In the genomic region with DNA sequence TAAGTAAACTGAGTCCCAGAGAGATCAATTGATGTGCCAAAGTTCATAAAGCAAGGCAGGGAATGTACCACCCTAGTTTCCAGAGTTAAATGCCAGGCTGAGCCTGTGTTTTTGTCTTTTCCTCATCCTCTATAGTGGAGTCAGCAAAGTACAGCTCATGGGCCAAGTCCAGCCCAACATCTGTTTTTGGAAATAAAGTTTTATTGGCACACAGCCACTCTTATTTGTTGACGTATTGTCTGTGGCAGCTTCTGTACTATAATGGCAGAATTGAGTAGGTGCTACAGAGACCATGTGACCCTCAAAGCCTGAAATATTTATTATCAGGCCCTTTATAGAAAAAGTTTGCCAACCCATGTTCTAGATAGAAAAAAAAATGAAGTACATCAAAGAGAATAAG, we compare ENCODE assay signal across 28 cellular contexts.
"Had no signal": no experiment of that assay in that cellular context is flagged by ENCODE, and none has a peak within 500 bp of the region (broad histone marks: within the 10 kb centered on the region; RNA-seq: fewer than 3 reads in every experiment).

No MANE protein-coding gene starts in this region.

- H3K27ac ChIP-seq: left ventricle myocardium inferior, neural progenitor cell, neutrophil, parathyroid adenoma, right atrium auricular region, skin epidermis, suprapubic skin, thoracic aorta, tibial artery, upper lobe of right lung had no signal

- H3K4me1 ChIP-seq: left ventricle myocardium inferior, right atrium auricular region, tibial artery, upper lobe of right lung, uterus had no signal

- H2AFZ ChIP-seq: neural progenitor cell, parathyroid adenoma had no signal

- DNase-seq: hypothalamus; immature natural killer cell; kidney; left ventricle myocardium inferior; mesendoderm; naive B cell; natural killer cell; nephron progenitor cell; occipital lobe; stimulated activated CD4-positive, alpha-beta T cell treated with anti-CD3 and anti-CD28 coated beads, Interleukin-12 subunit alpha, Interleukin-12 subunit beta, amount 100 ng/mL, for 4 hours; stimulated activated CD4-positive, alpha-beta T cell treated with anti-CD3 and anti-CD28 coated beads, Interleukin-15, amount 100 ng/mL, for 24 hours; stimulated activated CD4-positive, alpha-beta T cell treated with anti-CD3 and anti-CD28 coated beads, Interleukin-2, amount 100 ng/mL, for 24 hours; stimulated activated CD4-positive, alpha-beta T cell treated with anti-CD3 and anti-CD28 coated beads, Interleukin-4, amount 100 ng/mL, for 1 hour; stimulated activated naive CD4-positive, alpha-beta T cell; tibial artery; trophoblast cell; upper lobe of right lung; uterus had no signal

- H3K79me2 ChIP-seq: parathyroid adenoma had no signal

- H3K4me2 ChIP-seq: neural progenitor cell had no signal

- H3K9ac ChIP-seq: neural progenitor cell, parathyroid adenoma had no signal

- H3K27me3 ChIP-seq: neural progenitor cell, right atrium auricular region, suprapubic skin, tibial artery, upper lobe of right lung, uterus had no signal

- ATAC-seq: natural killer cell, sciatic nerve, upper lobe of right lung had no signal

- H3K9me3 ChIP-seq: left ventricle myocardium inferior, neutrophil, right atrium auricular region, suprapubic skin, thoracic aorta, tibial artery, upper lobe of right lung, uterus had no signal

- H3K4me3 ChIP-seq: left ventricle myocardium inferior, lung, neural progenitor cell, right atrium auricular region, skin epidermis, suprapubic skin, thoracic aorta, tibial artery, upper lobe of right lung, uterus had no signal

- H3K36me3 ChIP-seq: left ventricle myocardium inferior, neural progenitor cell, neutrophil, right atrium auricular region, suprapubic skin, thoracic aorta, tibial artery, upper lobe of right lung, uterus had no signal

- FAIRE-seq: islet of Langerhans, kidney had no signal
